In the genomic region with DNA sequence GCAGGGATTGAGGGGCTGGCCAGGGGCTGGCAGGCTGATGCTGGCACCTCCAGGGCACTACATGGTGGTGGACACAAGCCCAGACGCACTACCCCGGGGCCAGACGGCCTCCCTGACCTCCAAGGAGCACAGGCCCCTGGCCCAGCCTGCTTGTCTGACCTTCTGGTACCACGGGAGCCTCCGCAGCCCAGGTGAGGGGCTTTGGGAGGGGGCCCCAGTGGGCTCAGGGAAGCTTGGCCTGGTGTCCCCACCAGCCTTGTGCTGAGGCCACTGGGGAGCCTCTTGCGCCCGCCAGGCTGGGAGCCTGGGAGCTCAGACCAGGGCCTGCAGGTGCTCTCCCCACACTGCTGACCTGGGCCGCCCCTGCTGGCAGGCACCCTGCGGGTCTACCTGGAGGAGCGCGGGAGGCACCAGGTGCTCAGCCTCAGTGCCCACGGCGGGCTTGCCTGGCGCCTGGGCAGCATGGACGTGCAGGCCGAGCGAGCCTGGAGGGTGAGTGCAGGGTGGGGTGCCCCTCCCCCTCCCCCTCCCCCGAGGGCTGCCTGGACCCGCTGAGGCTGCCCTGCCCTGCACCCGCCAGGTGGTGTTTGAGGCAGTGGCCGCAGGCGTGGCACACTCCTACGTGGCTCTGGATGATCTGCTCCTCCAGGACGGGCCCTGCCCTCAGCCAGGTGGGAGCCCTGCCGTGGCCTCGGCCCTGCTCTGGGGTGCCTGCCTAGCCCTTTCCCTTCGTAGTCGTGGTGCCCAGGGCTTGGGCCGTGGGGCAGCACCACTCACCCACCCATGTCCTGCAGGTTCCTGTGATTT, we compare ENCODE assay signal across 1 cellular context.
TF ChIP-seq lines count a peak whose summit lies in the region.

No MANE protein-coding gene starts in this region.

TF ChIP-seq in HEK293, 187 proteins besides CTCF, POLR2A, EP300 and RAD21 (continued from another document):
- TF ChIP-seq, protein P1, sequence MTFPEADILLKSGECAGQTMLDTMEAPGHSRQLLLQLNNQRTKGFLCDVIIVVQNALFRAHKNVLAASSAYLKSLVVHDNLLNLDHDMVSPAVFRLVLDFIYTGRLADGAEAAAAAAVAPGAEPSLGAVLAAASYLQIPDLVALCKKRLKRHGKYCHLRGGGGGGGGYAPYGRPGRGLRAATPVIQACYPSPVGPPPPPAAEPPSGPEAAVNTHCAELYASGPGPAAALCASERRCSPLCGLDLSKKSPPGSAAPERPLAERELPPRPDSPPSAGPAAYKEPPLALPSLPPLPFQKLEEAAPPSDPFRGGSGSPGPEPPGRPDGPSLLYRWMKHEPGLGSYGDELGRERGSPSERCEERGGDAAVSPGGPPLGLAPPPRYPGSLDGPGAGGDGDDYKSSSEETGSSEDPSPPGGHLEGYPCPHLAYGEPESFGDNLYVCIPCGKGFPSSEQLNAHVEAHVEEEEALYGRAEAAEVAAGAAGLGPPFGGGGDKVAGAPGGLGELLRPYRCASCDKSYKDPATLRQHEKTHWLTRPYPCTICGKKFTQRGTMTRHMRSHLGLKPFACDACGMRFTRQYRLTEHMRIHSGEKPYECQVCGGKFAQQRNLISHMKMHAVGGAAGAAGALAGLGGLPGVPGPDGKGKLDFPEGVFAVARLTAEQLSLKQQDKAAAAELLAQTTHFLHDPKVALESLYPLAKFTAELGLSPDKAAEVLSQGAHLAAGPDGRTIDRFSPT (tag by site-specific recombination; IDR thresholded peaks at IDR 0.05), result peak; percentile 68; the same call in 1 of the 2 replicates
- TF ChIP-seq ZNF37A (tag by site-specific recombination; IDR thresholded peaks at IDR 0.05), result no peak
- TF ChIP-seq ZNF223 (tag by site-specific recombination; IDR thresholded peaks at IDR 0.05), result peak; percentile 76; the same call in 1 of the 2 replicates
